In genomic region chr9:114957558-114957957, GRCh38 we compare ENCODE assay signal across 19 cellular contexts. TPM values are rescaled to one million over a fixed set of nuclear protein-coding genes. Genes with fewer than 3 reads are reported as not detected.
DNase-seq lines count a peak whose midpoint lies in the region; ATAC-seq and TF ChIP-seq lines count a peak whose summit lies in the region.
"Had no signal": no experiment of that assay in that cellular context is flagged by ENCODE, and none has a peak within 500 bp of the region (broad histone marks: within the 10 kb centered on the region; RNA-seq: fewer than 3 reads in every experiment).

No MANE protein-coding gene starts in this region.

- no peaks in the 10 kb centered on the region for H3K27me3 ChIP-seq in right atrium auricular region
- peaks cover 0 to 13% (median 0%) of the 10 kb centered on the region in 7 donors for H3K27me3 ChIP-seq in heart right ventricle
- no peaks in the 10 kb centered on the region for H3K27me3 ChIP-seq in breast epithelium
- H3K27me3 ChIP-seq: Peyer's patch had no signal

- TF ChIP-seq POLR2A in NB4 (IDR thresholded peaks at IDR 0.05; ENCODE audit: extremely low read depth, insufficient read length) (no peak), breast epithelium (IDR thresholded peaks at IDR 0.05) (no peak)

- H3K9me3 ChIP-seq in right atrium auricular region (peaks cover 0 to 24% of the 10 kb centered on the region in 2 donors), heart right ventricle (peaks cover 0 to 26% (median 3%) of the 10 kb centered on the region in 11 donors), breast epithelium (peaks cover 7 to 11% of the 10 kb centered on the region in 2 donors)

- 81 to 90% methylated on average over 3 of the region's 3 CpGs for WGBS in heart right ventricle, 2 donors

- no peaks in the 10 kb centered on the region for H3K27me3 Mint-ChIP-seq in dendritic cell treated with granulocyte-macrophage colony-stimulating factor and Interleukin-4, amounts not matched to agents 40 ng/mL and 50 ng/mL, for 4 days

- H3K36me3 ChIP-seq in right atrium auricular region: no peaks in the 10 kb centered on the region
- H3K36me3 ChIP-seq in heart right ventricle: no peaks in the 10 kb centered on the region
- H3K36me3 ChIP-seq in breast epithelium: no peaks in the 10 kb centered on the region
- H3K36me3 ChIP-seq: Peyer's patch had no signal

- peak overlapping the region; percentile 82 for H3K27ac Mint-ChIP-seq in dendritic cell treated with granulocyte-macrophage colony-stimulating factor and Interleukin-4, amounts not matched to agents 40 ng/mL and 50 ng/mL, for 4 days

- peaks cover 61% of the 10 kb centered on the region for H3K4me1 Mint-ChIP-seq in dendritic cell treated with granulocyte-macrophage colony-stimulating factor and Interleukin-4, amounts not matched to agents 40 ng/mL and 50 ng/mL, for 4 days (ENCODE audit: low read depth)

- no peak overlapping the region for H3K4me3 ChIP-seq in right atrium auricular region
- no peak overlapping the region for H3K4me3 ChIP-seq in heart right ventricle
- H3K4me3 ChIP-seq in NB4 (ENCODE audit: low read depth, low read length): peak overlapping the region; percentile 40
- H3K4me3 ChIP-seq in breast epithelium: no peak overlapping the region
- H3K4me3 ChIP-seq: lung, Peyer's patch had no signal

- H3K9me3 Mint-ChIP-seq in dendritic cell treated with granulocyte-macrophage colony-stimulating factor and Interleukin-4, amounts not matched to agents 40 ng/mL and 50 ng/mL, for 4 days: peaks cover 38% of the 10 kb centered on the region

- H3K27ac ChIP-seq in right atrium auricular region: peak overlapping the region; percentile 16 to 21
- H3K27ac ChIP-seq in heart right ventricle: peak overlapping the region in 2 of 10 donors; percentile 55 to 85
- peak overlapping the region; percentile 23 for H3K27ac ChIP-seq in substantia nigra (ENCODE audit: low read depth, low read length, poor library complexity, severe bottlenecking)
- H3K27ac ChIP-seq in breast epithelium: peak overlapping the region in 1 of 2 donors; percentile 13

- DNase-seq in right atrium auricular region (ENCODE audit: low spot score) (no peak), heart right ventricle (no peak), NB4 (ENCODE audit: low read depth) (no peak), substantia nigra (lab: John Stamatoyannopoulos, UW) (no peak), breast epithelium (ENCODE audit: low spot score in 2 of 2) (no peak), NCI-H2227 (lab: John Stamatoyannopoulos, UW; ENCODE audit: unreplicated experiment) (no peak), SW480 (ENCODE audit: low spot score) (no peak)
- DNase-seq: activated CD4-positive, CD25-positive, alpha-beta regulatory T cell treated with anti-CD3 and anti-CD28 coated beads, Interleukin-2, amount 50 U/mL, for 72 hours; activated gamma-delta T cell; effector memory CD8-positive, alpha-beta T cell; naive thymus-derived CD8-positive, alpha-beta T cell; NCI-H2029; NCI-H748 treated with DMSO at 0.1 percent for 48 hours had no signal

- H3K4me3 Mint-ChIP-seq in dendritic cell treated with granulocyte-macrophage colony-stimulating factor and Interleukin-4, amounts not matched to agents 40 ng/mL and 50 ng/mL, for 4 days: no peak overlapping the region

- H3K4me1 ChIP-seq in right atrium auricular region: peaks cover 0 to 3% of the 10 kb centered on the region in 2 donors
- peaks cover 0 to 52% (median 0%) of the 10 kb centered on the region in 9 donors for H3K4me1 ChIP-seq in heart right ventricle
- H3K4me1 ChIP-seq in breast epithelium: no peaks in the 10 kb centered on the region
- H3K4me1 ChIP-seq: Peyer's patch had no signal

- peaks cover 33% of the 10 kb centered on the region for H3K36me3 Mint-ChIP-seq in dendritic cell treated with granulocyte-macrophage colony-stimulating factor and Interleukin-4, amounts not matched to agents 40 ng/mL and 50 ng/mL, for 4 days (ENCODE audit: low read depth)

- TF ChIP-seq CTCF in right atrium auricular region (IDR thresholded peaks at IDR 0.05) (no peak), heart right ventricle (IDR thresholded peaks at IDR 0.05) (no peak), NB4 (IDR thresholded peaks at IDR 0.05; ENCODE audit: low read depth, low read length) (no peak), breast epithelium (IDR thresholded peaks at IDR 0.05) (no peak)

- ATAC-seq in heart right ventricle: no peak

- intact Hi-C loops in heart right ventricle (cut with DNase I): no loop called here
- intact Hi-C loops in dendritic cell treated with granulocyte-macrophage colony-stimulating factor and Interleukin-4, amounts not matched to agents 40 ng/mL and 50 ng/mL, for 4 days (cut with micrococcal nuclease): no loop called here
- intact Hi-C loops in breast epithelium (cut with DNase I; ENCODE audit: low total_unique reads): no loop called here

RNA-seq across cellular contexts. Expression of gene TNFSF8, which starts 27.2 kb away (rescaled TPM):
- total RNA-seq in right atrium auricular region (1 to 10 TPM in 1 of 2 donors, under 1 TPM in 1; 0.22 to 1.7 TPM), heart right ventricle (1 to 10 TPM in 3 of 10 donors, under 1 TPM in 7; 0.11 to 2.3 (median 0.72) TPM), breast epithelium (1 to 10 TPM; 2.6 to 9.8 (median 4.7) TPM)
- polyA plus RNA-seq in heart right ventricle: under 1 TPM; 0.38 to 0.51 TPM
- total RNA-seq: fibroblast of villous mesenchyme, M059J, renal cortical epithelial cell had no signal
